ENCODE assay signal across 20 cellular contexts in the genomic region with DNA sequence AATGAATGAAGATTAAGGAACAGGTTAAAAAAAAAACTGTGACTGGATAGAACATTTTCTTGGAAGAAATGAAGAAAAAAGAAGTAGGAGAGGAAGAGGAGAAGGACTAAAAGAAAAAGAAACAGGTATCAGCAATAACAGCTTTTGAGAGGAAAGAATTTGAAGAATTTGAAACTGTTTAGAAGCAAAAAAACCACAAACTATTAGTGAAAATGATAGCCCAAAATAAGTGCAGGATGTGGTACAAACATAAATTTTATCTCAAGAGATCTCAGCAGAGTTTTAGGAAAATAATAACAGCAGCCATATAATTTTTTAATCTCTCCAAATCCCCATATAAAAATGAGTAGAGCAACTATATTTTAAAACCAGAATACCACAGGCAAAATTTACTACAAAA. TPM values are rescaled to one million over a fixed set of nuclear protein-coding genes. Genes with fewer than 3 reads are reported as not detected.
DNase-seq lines count a peak whose midpoint lies in the region; ATAC-seq and TF ChIP-seq lines count a peak whose summit lies in the region.
"Had no signal": no experiment of that assay in that cellular context is flagged by ENCODE, and none has a peak within 500 bp of the region (broad histone marks: within the 10 kb centered on the region; RNA-seq: fewer than 3 reads in every experiment).

No MANE protein-coding gene starts in this region.

- H3K9me3 Mint-ChIP-seq in HFFc6: no peaks in the 10 kb centered on the region
- H3K9me3 Mint-ChIP-seq: CD14-positive monocyte; CD8-positive, alpha-beta T cell had no signal

- no peak overlapping the region for H3K4me3 ChIP-seq in choroid plexus epithelial cell (ENCODE audit: low read depth, low read length)
- no peak overlapping the region for H3K4me3 ChIP-seq in smooth muscle cell
- H3K4me3 ChIP-seq: GM12878, HAP-1 had no signal

- no peak for DNase-seq in HFFc6
- DNase-seq in M059J (ENCODE audit: low read depth): peak; percentile 53
- DNase-seq in choroid plexus epithelial cell (ENCODE audit: low read depth): peak; percentile 18
- no peak for DNase-seq in smooth muscle cell (lab: John Stamatoyannopoulos, UW; ENCODE audit: unreplicated experiment)
- DNase-seq in NCI-H1417 (lab: John Stamatoyannopoulos, UW): no peak
- no peak for DNase-seq in NCI-H526 (lab: John Stamatoyannopoulos, UW)
- DNase-seq in dermis blood vessel endothelial cell: no peak
- DNase-seq: Caco-2; CD8-positive, alpha-beta T cell; DMS53; KBM-7 had no signal

- H3K4me3 Mint-ChIP-seq in HFFc6: peak overlapping the region; percentile 0; the same call in 1 of the 2 replicates
- H3K4me3 Mint-ChIP-seq: CD14-positive monocyte; CD8-positive, alpha-beta T cell had no signal

- ATAC-seq in GM18502 (IDR thresholded peaks at IDR 0.05; ENCODE audit: poor library complexity, unreplicated experiment): no peak
- ATAC-seq: CD8-positive, alpha-beta T cell; GM12878 had no signal

- H4K20me1 ChIP-seq in smooth muscle cell (ENCODE audit: low read depth): no peaks in the 10 kb centered on the region

- H3K27ac Mint-ChIP-seq in HFFc6: no peak overlapping the region
- H3K27ac Mint-ChIP-seq: CD8-positive, alpha-beta T cell had no signal

- no peaks in the 10 kb centered on the region for H3K4me1 ChIP-seq in smooth muscle cell (ENCODE audit: low read depth)
- H3K4me1 ChIP-seq: Caco-2, HAP-1 had no signal

- H3K27me3 ChIP-seq in smooth muscle cell (ENCODE audit: low read depth): no peaks in the 10 kb centered on the region

- no peak overlapping the region for H2AFZ ChIP-seq in smooth muscle cell (ENCODE audit: low read depth)

- TF ChIP-seq CTCF in HFFc6 (IDR thresholded peaks at IDR 0.05) (no peak), choroid plexus epithelial cell (conservative IDR thresholded peaks at IDR 0.05; ENCODE audit: low read depth, low read length) (no peak), smooth muscle cell (IDR thresholded peaks at IDR 0.05; ENCODE audit: borderline replicate concordance, insufficient read depth, poor library complexity, severe bottlenecking) (no peak)

- H3K27ac ChIP-seq in smooth muscle cell (ENCODE audit: low read depth): no peak overlapping the region

- H3K27me3 Mint-ChIP-seq in HFFc6 (ENCODE audit: insufficient read depth): peaks cover 12% of the 10 kb centered on the region

- H3K79me2 ChIP-seq in smooth muscle cell (ENCODE audit: low read depth): no peaks in the 10 kb centered on the region

- no peaks in the 10 kb centered on the region for H3K9me3 ChIP-seq in smooth muscle cell (replicated peaks; ENCODE audit: low read depth)
- H3K9me3 ChIP-seq: HAP-1 had no signal

- peak overlapping the region; percentile 27 for H3K4me2 ChIP-seq in smooth muscle cell

- no peaks in the 10 kb centered on the region for H3K36me3 ChIP-seq in smooth muscle cell (ENCODE audit: low read depth)
- H3K36me3 ChIP-seq: HAP-1 had no signal

- peaks cover 14% of the 10 kb centered on the region for H3K4me1 Mint-ChIP-seq in HFFc6 (ENCODE audit: low read depth)

- no peaks in the 10 kb centered on the region for H3F3A ChIP-seq in smooth muscle cell (ENCODE audit: low read depth)

- no peak overlapping the region for H3K9ac ChIP-seq in smooth muscle cell (ENCODE audit: low read depth)

- H3K36me3 Mint-ChIP-seq in HFFc6 (ENCODE audit: low read depth): no peaks in the 10 kb centered on the region
- H3K36me3 Mint-ChIP-seq: CD14-positive monocyte; CD8-positive, alpha-beta T cell had no signal

RNA-seq across cellular contexts. Expression of gene A4GNT, which starts 8.8 kb away (rescaled TPM):
- total RNA-seq in HFFc6 (2021; fragmentation: NEBNext Ultra II Directional; extraction: Animal tissue kit (Norgen Biotek cat#: 25700)): not detected
- total RNA-seq in M059J (2014; rRNA removed; shearing (Covaris generic)): not detected in 2 replicates
- not detected in 2 replicates for total RNA-seq in smooth muscle cell
- polyA plus RNA-seq in smooth muscle cell: not detected in 2 replicates
- total RNA-seq in dermis blood vessel endothelial cell: not detected in 2 replicates
- total RNA-seq: A673; Caco-2; CD8-positive, alpha-beta T cell; Daoy; G401; GM12878; H1 had no signal
- polyA plus RNA-seq: BJ, CD14-positive monocyte, GM12878, H1 had no signal

RNA-seq across cellular contexts. Expression of gene DZIP1L, which starts 25.5 kb away (rescaled TPM):
- total RNA-seq in HFFc6 (2021; fragmentation: NEBNext Ultra II Directional; extraction: Animal tissue kit (Norgen Biotek cat#: 25700)): 10 to 100 TPM in 1 of 6 experiments, 1 to 10 TPM in 5; 6.1 to 10.8 (median 8.8) TPM
- 14.7 and 15.8 TPM in 2 replicates for total RNA-seq in M059J (2014; rRNA removed; shearing (Covaris generic))
- total RNA-seq in smooth muscle cell (11.3 and 29.9 TPM in 2 replicates), dermis blood vessel endothelial cell (2.4 and 4.6 TPM in 2 replicates)
- polyA plus RNA-seq in smooth muscle cell: 7.8 and 12.1 TPM in 2 replicates
- total RNA-seq: CD8-positive, alpha-beta T cell; GM12878 had no signal
- polyA plus RNA-seq: GM12878 had no signal

RNA-seq across cellular contexts. Expression of gene DBR1, which starts 33.8 kb away (rescaled TPM):
- total RNA-seq in HFFc6 (2021; fragmentation: NEBNext Ultra II Directional; extraction: Animal tissue kit (Norgen Biotek cat#: 25700)): 10 to 100 TPM in 5 of 6 experiments, 1 to 10 TPM in 1; 9.9 to 13.7 (median 11.8) TPM
- total RNA-seq in M059J (2014; rRNA removed; shearing (Covaris generic)): 24.3 and 34.9 TPM in 2 replicates
- total RNA-seq in smooth muscle cell: 15.1 and 17.4 TPM in 2 replicates
- 10.9 and 13.8 TPM in 2 replicates for polyA plus RNA-seq in smooth muscle cell
- 16.0 and 18.5 TPM in 2 replicates for total RNA-seq in dermis blood vessel endothelial cell

RNA-seq across cellular contexts. Expression of gene ARMC8, which starts 46.2 kb away (rescaled TPM):
- 10 to 100 TPM; 29.0 to 37.9 (median 35.0) TPM for total RNA-seq in HFFc6 (2021; fragmentation: NEBNext Ultra II Directional; extraction: Animal tissue kit (Norgen Biotek cat#: 25700))
- total RNA-seq in M059J (2014; rRNA removed; shearing (Covaris generic)): 47.9 and 53.1 TPM in 2 replicates
- 39.3 and 48.6 TPM in 2 replicates for total RNA-seq in smooth muscle cell
- polyA plus RNA-seq in smooth muscle cell: 22.6 and 29.2 TPM in 2 replicates
- total RNA-seq in dermis blood vessel endothelial cell: 54.5 and 59.6 TPM in 2 replicates

Comparison
In these comparisons a context has a peak if more than half of its experiments do, and no peak if none do; other contexts are left out.
1. DNase-seq: peak in M059J (single experiment) and choroid plexus epithelial cell (single experiment); none in HFFc6 (single experiment), smooth muscle cell (single experiment), NCI-H1417 (0 of 3), NCI-H526 (0 of 2) and dermis blood vessel endothelial cell (single experiment).